Comparison of ENCODE assay signal across 15 cellular contexts in the genomic region with DNA sequence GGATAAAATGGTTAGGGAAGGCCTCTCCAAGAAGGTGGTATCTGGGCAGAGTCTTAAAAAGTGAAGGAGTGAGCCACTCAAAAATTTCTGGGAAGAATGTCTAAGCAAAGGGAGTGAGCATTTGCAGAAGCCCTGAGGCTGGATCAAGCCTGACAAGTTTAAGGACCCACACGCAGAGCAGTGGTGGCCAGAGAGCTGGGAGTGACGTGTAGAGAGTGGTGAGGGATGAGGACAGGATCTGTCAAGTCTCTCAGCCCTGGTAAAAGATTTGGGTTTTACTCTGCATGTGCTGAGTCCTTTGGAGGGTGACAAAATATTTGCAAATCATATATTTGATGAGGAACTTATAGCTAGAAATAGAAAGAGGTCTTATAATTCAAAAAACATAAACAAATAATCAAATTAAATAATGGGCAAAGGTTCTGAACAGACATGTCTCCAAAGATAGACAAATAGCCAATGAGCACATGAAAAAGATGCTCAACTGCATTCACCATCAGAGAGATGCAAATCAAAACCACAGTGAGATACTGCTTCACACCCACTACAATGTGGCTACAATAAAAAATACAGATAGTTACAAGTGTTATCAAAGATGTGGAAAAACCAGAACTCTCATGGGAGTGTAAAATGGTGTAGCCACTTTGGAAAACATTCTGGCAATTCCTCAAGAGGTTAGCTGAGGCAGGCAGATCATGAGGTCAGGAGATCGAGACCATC.
"Had no signal": no experiment of that assay in that cellular context is flagged by ENCODE, and none has a peak within 500 bp of the region (broad histone marks: within the 10 kb centered on the region; RNA-seq: fewer than 3 reads in every experiment).

No MANE protein-coding gene starts in this region.

- H3K27me3 ChIP-seq: upper lobe of right lung had no signal

- H3K27ac Mint-ChIP-seq: activated CD4-positive, alpha-beta memory T cell treated with anti-CD3 and anti-CD28 coated beads for 36 hours; activated CD4-positive, alpha-beta T cell treated with anti-CD3 and anti-CD28 coated beads for 36 hours; activated naive CD4-positive, alpha-beta T cell treated with anti-CD3 and anti-CD28 coated beads, Interleukin-2, amount 10 ng/mL, durations not matched to agents 7 days and 5 days; nephron; stimulated activated naive CD8-positive, alpha-beta T cell treated with anti-CD3 and anti-CD28 coated beads, Interleukin-15, amount 100 ng/mL, for 72 hours; T-helper 2 cell treated with Interferon-gamma antibody and Interleukin-4, amounts not matched to agents 5 μg/mL and 100 μg/mL, for 36 hours had no signal

- DNase-seq: activated CD4-positive, alpha-beta memory T cell treated with anti-CD3 and anti-CD28 coated beads for 36 hours; activated CD4-positive, alpha-beta T cell treated with anti-CD3 and anti-CD28 coated beads for 36 hours; activated effector memory CD4-positive, alpha-beta T cell treated with Interleukin-2 at 50 U/mL for 16 hours; activated naive CD4-positive, alpha-beta T cell treated with anti-CD3 and anti-CD28 coated beads, Interleukin-2, amount 10 ng/mL, durations not matched to agents 7 days and 5 days; activated T-cell treated with anti-CD3 and anti-CD28 coated beads, Interleukin-2, amount 50 U/mL, for 48 hours; effector CD4-positive, alpha-beta T cell; mesenchymal stem cell; mucosa of descending colon; nucleus accumbens; stimulated activated naive CD8-positive, alpha-beta T cell treated with anti-CD3 and anti-CD28 coated beads, Interleukin-15, amount 100 ng/mL, for 72 hours; SW 1271; upper lobe of right lung had no signal

- H3K27me3 Mint-ChIP-seq: activated CD4-positive, alpha-beta memory T cell treated with anti-CD3 and anti-CD28 coated beads for 36 hours; activated CD4-positive, alpha-beta T cell treated with anti-CD3 and anti-CD28 coated beads for 36 hours; activated naive CD4-positive, alpha-beta T cell treated with anti-CD3 and anti-CD28 coated beads, Interleukin-2, amount 10 ng/mL, durations not matched to agents 7 days and 5 days; stimulated activated naive CD8-positive, alpha-beta T cell treated with anti-CD3 and anti-CD28 coated beads, Interleukin-15, amount 100 ng/mL, for 72 hours had no signal

- H3K4me3 Mint-ChIP-seq: activated CD4-positive, alpha-beta memory T cell treated with anti-CD3 and anti-CD28 coated beads for 36 hours; activated CD4-positive, alpha-beta T cell treated with anti-CD3 and anti-CD28 coated beads for 36 hours; activated naive CD4-positive, alpha-beta T cell treated with anti-CD3 and anti-CD28 coated beads, Interleukin-2, amount 10 ng/mL, durations not matched to agents 7 days and 5 days; nephron; stimulated activated naive CD8-positive, alpha-beta T cell treated with anti-CD3 and anti-CD28 coated beads, Interleukin-15, amount 100 ng/mL, for 72 hours; T-helper 2 cell treated with Interferon-gamma antibody and Interleukin-4, amounts not matched to agents 5 μg/mL and 100 μg/mL, for 36 hours had no signal

- H3K27ac ChIP-seq: upper lobe of right lung had no signal

- H3K4me3 ChIP-seq: mucosa of descending colon, upper lobe of right lung had no signal

- H3K9me3 ChIP-seq: mucosa of descending colon, upper lobe of right lung had no signal

- ATAC-seq: activated CD4-positive, alpha-beta T cell treated with anti-CD3 and anti-CD28 coated beads for 36 hours; esophagus mucosa; mucosa of descending colon; stimulated activated naive CD8-positive, alpha-beta T cell treated with anti-CD3 and anti-CD28 coated beads, Interleukin-15, amount 100 ng/mL, for 72 hours; upper lobe of right lung had no signal
